Comparison of ENCODE assay signal across 1 cellular context in genomic region chr16:12767897-12768296, GRCh38.
TF ChIP-seq lines count a peak whose summit lies in the region.

No MANE protein-coding gene starts in this region.

TF ChIP-seq in K562, 482 proteins besides CTCF, POLR2A, EP300 and RAD21 (continued from another document):
- TF ChIP-seq TEAD4 (IDR thresholded peaks at IDR 0.05; ENCODE audit: low read length) = peak; percentile 22; the same call in 1 of the 2 replicates
- TF ChIP-seq TEAD4 (CRISPR knock-in tag; IDR thresholded peaks at IDR 0.05; ENCODE audit: borderline replicate concordance) = no peak
